21 cellular contexts compared by ENCODE assay signal in genomic region chr7:37719077-37719476, GRCh38. TPM values are rescaled to one million over a fixed set of nuclear protein-coding genes. Genes with fewer than 3 reads are reported as not detected.
DNase-seq lines count a peak whose midpoint lies in the region; ATAC-seq and TF ChIP-seq lines count a peak whose summit lies in the region.
"Had no signal": no experiment of that assay in that cellular context is flagged by ENCODE, and none has a peak within 500 bp of the region (broad histone marks: within the 10 kb centered on the region; RNA-seq: fewer than 3 reads in every experiment).

No MANE protein-coding gene starts in this region.

- TF ChIP-seq CTCF in neural crest cell (conservative IDR thresholded peaks at IDR 0.05) (no peak), spleen (IDR thresholded peaks at IDR 0.05 in 8 of 11, conservative IDR thresholded peaks at IDR 0.05 in 3 of 11) (no peak), esophagus muscularis mucosa (IDR thresholded peaks at IDR 0.05) (no peak), smooth muscle cell (IDR thresholded peaks at IDR 0.05; ENCODE audit: borderline replicate concordance, insufficient read depth, poor library complexity, severe bottlenecking) (no peak)

- H3K4me3 ChIP-seq in spleen (no peak overlapping the region), esophagus muscularis mucosa (no peak overlapping the region), smooth muscle cell (no peak overlapping the region)
- H3K4me3 ChIP-seq: lung, pancreas, stomach had no signal

- intact Hi-C loops in spleen (cut with DNase I; ENCODE audit: low total_unique reads) (no loop called here), esophagus muscularis mucosa (cut with DNase I) (no loop called here)

- no peak overlapping the region for H3K4me3 Mint-ChIP-seq in neural crest cell
- H3K4me3 Mint-ChIP-seq: activated CD4-positive, alpha-beta T cell treated with anti-CD3 and anti-CD28 coated beads, Interleukin-2, amount 10 ng/mL, durations not matched to agents 7 days and 5 days; CD8-positive, alpha-beta T cell; H9 had no signal

- no peak overlapping the region for H3K9ac ChIP-seq in smooth muscle cell (ENCODE audit: low read depth)

- no peaks in the 10 kb centered on the region for H3K9me3 Mint-ChIP-seq in neural crest cell
- H3K9me3 Mint-ChIP-seq: activated CD4-positive, alpha-beta T cell treated with anti-CD3 and anti-CD28 coated beads, Interleukin-2, amount 10 ng/mL, durations not matched to agents 7 days and 5 days; CD8-positive, alpha-beta T cell; H9 had no signal

- H3K36me3 ChIP-seq in spleen (no peaks in the 10 kb centered on the region), esophagus muscularis mucosa (no peaks in the 10 kb centered on the region), smooth muscle cell (ENCODE audit: low read depth) (no peaks in the 10 kb centered on the region)
- H3K36me3 ChIP-seq: pancreas, stomach had no signal

- peak overlapping the region; percentile 52 for H3K27ac Mint-ChIP-seq in neural crest cell (ENCODE audit: unreplicated experiment)
- H3K27ac Mint-ChIP-seq: activated CD4-positive, alpha-beta T cell treated with anti-CD3 and anti-CD28 coated beads, Interleukin-2, amount 10 ng/mL, durations not matched to agents 7 days and 5 days; CD8-positive, alpha-beta T cell; H9 had no signal

- peak overlapping the region in 1 of 8 donors; percentile 58 for H3K27ac ChIP-seq in spleen
- H3K27ac ChIP-seq in esophagus muscularis mucosa (replicated peaks in 1 of 4), result no peak overlapping the region
- H3K27ac ChIP-seq in smooth muscle cell (ENCODE audit: low read depth), result no peak overlapping the region
- H3K27ac ChIP-seq: pancreas, stomach had no signal

- no peaks in the 10 kb centered on the region for H3K79me2 ChIP-seq in smooth muscle cell (ENCODE audit: low read depth)

- H3F3A ChIP-seq in smooth muscle cell (ENCODE audit: low read depth), result no peaks in the 10 kb centered on the region

- H4K20me1 ChIP-seq in smooth muscle cell (ENCODE audit: low read depth), result no peaks in the 10 kb centered on the region

- TF ChIP-seq POLR2A in spleen (IDR thresholded peaks at IDR 0.05) (no peak), esophagus muscularis mucosa (IDR thresholded peaks at IDR 0.05; ENCODE audit: low read depth) (no peak)

- no peaks in the 10 kb centered on the region for H3K36me3 Mint-ChIP-seq in neural crest cell (ENCODE audit: low read depth)
- H3K36me3 Mint-ChIP-seq: CD8-positive, alpha-beta T cell had no signal

- TF ChIP-seq EP300 in esophagus muscularis mucosa (IDR thresholded peaks at IDR 0.05), result no peak

- no peak overlapping the region for H2AFZ ChIP-seq in smooth muscle cell (ENCODE audit: low read depth)

- peaks cover 0 to 7% (median 0%) of the 10 kb centered on the region in 6 donors for H3K4me1 ChIP-seq in spleen
- H3K4me1 ChIP-seq in esophagus muscularis mucosa, result peaks cover 0 to 8% (median 0%) of the 10 kb centered on the region in 4 donors
- H3K4me1 ChIP-seq in smooth muscle cell (ENCODE audit: low read depth), result no peaks in the 10 kb centered on the region
- H3K4me1 ChIP-seq: pancreas, stomach had no signal

- H3K4me1 Mint-ChIP-seq in neural crest cell, result peaks cover 3% of the 10 kb centered on the region
- H3K4me1 Mint-ChIP-seq: activated CD4-positive, alpha-beta T cell treated with anti-CD3 and anti-CD28 coated beads, Interleukin-2, amount 10 ng/mL, durations not matched to agents 7 days and 5 days had no signal

- H3K27me3 Mint-ChIP-seq in neural crest cell (ENCODE audit: low read depth), result no peaks in the 10 kb centered on the region

- ATAC-seq in GM18867 (IDR thresholded peaks at IDR 0.05; ENCODE audit: unreplicated experiment) (peak; percentile 88), GM21529 (IDR thresholded peaks at IDR 0.05; ENCODE audit: unreplicated experiment) (peak; percentile 93), HG03064 (IDR thresholded peaks at IDR 0.05; ENCODE audit: low read depth, unreplicated experiment) (peak; percentile 90)
- ATAC-seq: CD8-positive, alpha-beta T cell; pancreas had no signal

- no peaks in the 10 kb centered on the region for H3K9me3 ChIP-seq in spleen
- no peaks in the 10 kb centered on the region for H3K9me3 ChIP-seq in esophagus muscularis mucosa
- no peaks in the 10 kb centered on the region for H3K9me3 ChIP-seq in smooth muscle cell (replicated peaks; ENCODE audit: low read depth)
- H3K9me3 ChIP-seq: pancreas, stomach had no signal

- WGBS in spleen, 5 donors, result 78 to 95% (median 84%) methylated on average over 1 of the region's 1 CpG
- WGBS in esophagus muscularis mucosa, result 90% methylated on average over 1 of the region's 1 CpG
- WGBS in smooth muscle cell (ENCODE audit: low lambda C conversion rate), result 86% methylated on average over 1 of the region's 1 CpG

- H3K27me3 ChIP-seq in spleen (replicated peaks in 1 of 7), result no peaks in the 10 kb centered on the region
- H3K27me3 ChIP-seq in esophagus muscularis mucosa, result no peaks in the 10 kb centered on the region
- no peaks in the 10 kb centered on the region for H3K27me3 ChIP-seq in smooth muscle cell (ENCODE audit: low read depth)
- H3K27me3 ChIP-seq: pancreas, stomach had no signal

- DNase-seq in neural crest cell (ENCODE audit: low read depth, low spot score), result no peak
- DNase-seq in spleen, result no peak
- DNase-seq in esophagus muscularis mucosa (ENCODE audit: extremely low spot score), result no peak
- DNase-seq in smooth muscle cell (lab: John Stamatoyannopoulos, UW; ENCODE audit: unreplicated experiment), result no peak
- DNase-seq: activated CD4-positive, alpha-beta T cell treated with anti-CD3 and anti-CD28 coated beads, Interleukin-2, amount 10 ng/mL, durations not matched to agents 7 days and 5 days; activated naive CD4-positive, alpha-beta T cell; caudate nucleus; CD8-positive, alpha-beta T cell; GF-D8; H9; hypothalamus; IMR-90; NCI-H1694 treated with DMSO at 0.1 percent for 48 hours; pancreas; stimulated activated CD4-positive, alpha-beta T cell treated with anti-CD3 and anti-CD28 coated beads, Interleukin-2, amount 100 ng/mL, for 48 hours; stomach had no signal

- no peak overlapping the region for H3K4me2 ChIP-seq in smooth muscle cell

RNA-seq across cellular contexts. Expression of gene GPR141, which starts 35.5 kb away (rescaled TPM):
- 0.26 TPM in 1 of 2 replicates, not detected in the other for total RNA-seq in neural crest cell
- total RNA-seq in spleen, result 10 to 100 TPM in 5 of 7 donors, 1 to 10 TPM in 2; 4.6 to 37.4 (median 16.4) TPM
- polyA plus RNA-seq in spleen, result 1 to 10 TPM in 2 of 3 donors, under 1 TPM in 1; 0.20 to 1.5 (median 1.0) TPM
- 1 to 10 TPM in 1 of 4 donors, under 1 TPM in 1, not detected in 2; 0.80 to 2.5 TPM for total RNA-seq in esophagus muscularis mucosa
- 2.5 and 9.1 TPM in 2 replicates for total RNA-seq in smooth muscle cell
- polyA plus RNA-seq in smooth muscle cell, result 1.4 TPM in 1 of 2 replicates, not detected in the other
- total RNA-seq: activated CD4-positive, alpha-beta T cell treated with anti-CD3 and anti-CD28 coated beads, Interleukin-2, amount 10 ng/mL, durations not matched to agents 7 days and 5 days; CD8-positive, alpha-beta T cell; epithelial cell of proximal tubule; IMR-90 had no signal
- polyA plus RNA-seq: IMR-90, pancreas had no signal
